Comparison of ENCODE assay signal across 14 cellular contexts in the genomic region with DNA sequence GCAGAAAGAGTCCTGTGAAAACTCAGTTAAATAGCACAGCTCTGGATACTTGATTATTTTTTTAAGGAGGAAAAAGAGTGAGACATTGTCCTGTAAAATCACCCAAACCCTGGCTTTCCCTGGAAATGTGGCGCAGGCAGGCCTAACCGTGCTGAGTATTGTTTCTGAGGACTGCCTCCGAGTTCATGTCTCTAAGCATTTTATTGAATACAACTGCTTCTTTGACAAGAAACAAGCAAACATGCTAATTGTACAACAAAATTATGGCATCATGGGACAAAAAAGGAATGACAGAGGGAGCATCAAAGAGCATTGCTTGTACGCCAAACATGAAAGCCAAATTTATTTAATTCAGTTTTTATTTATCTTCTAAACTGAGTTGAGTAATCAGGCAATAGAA.
DNase-seq lines count a peak whose midpoint lies in the region; ATAC-seq and TF ChIP-seq lines count a peak whose summit lies in the region.
"Had no signal": no experiment of that assay in that cellular context is flagged by ENCODE, and none has a peak within 500 bp of the region (broad histone marks: within the 10 kb centered on the region; RNA-seq: fewer than 3 reads in every experiment).

No MANE protein-coding gene starts in this region.

- ATAC-seq in GM21360 (IDR thresholded peaks at IDR 0.05; ENCODE audit: unreplicated experiment) = no peak
- ATAC-seq: A549; CD8-positive, alpha-beta T cell; GM23338 had no signal

- CTCF ChIA-PET in HEK293T (lab: Yijun Ruan, JAX) = no interaction called here

- POLR2A ChIA-PET in HEK293T (lab: Yijun Ruan, JAX) = no interaction called here

- H3K27ac ChIP-seq in cingulate gyrus (ENCODE audit: low read depth, low read length) = peak overlapping the region; percentile 32
- H3K27ac ChIP-seq: A549 had no signal

- DNase-seq in globus pallidus (ENCODE audit: low spot score) (peak; percentile 89), pons (ENCODE audit: low spot score) (peak; percentile 90), HEK293T (ENCODE audit: extremely low spot score) (no peak), kidney glomerular epithelial cell (lab: John Stamatoyannopoulos, UW) (no peak), T-helper 2 cell (no peak)
- DNase-seq: Caco-2; CD8-positive, alpha-beta T cell; DND-41; GF-D8; H9 had no signal

TF ChIP-seq in HEK293T, 16 proteins besides CTCF, POLR2A, EP300 and RAD21:
- TF ChIP-seq ARNT (IDR thresholded peaks at IDR 0.05) (no peak), FOXK2 (IDR thresholded peaks at IDR 0.05) (no peak), SUZ12 (IDR thresholded peaks at IDR 0.05) (no peak), ZNF384 (IDR thresholded peaks at IDR 0.05) (no peak), BHLHE40 (IDR thresholded peaks at IDR 0.05; ENCODE audit: borderline replicate concordance) (no peak), TARDBP (IDR thresholded peaks at IDR 0.05) (no peak), HDGF (IDR thresholded peaks at IDR 0.05; ENCODE audit: borderline replicate concordance) (no peak), L3MBTL2 (conservative IDR thresholded peaks at IDR 0.05) (no peak), ELF4 (IDR thresholded peaks at IDR 0.05) (no peak), LEF1 (IDR thresholded peaks at IDR 0.05; ENCODE audit: borderline replicate concordance) (no peak), SP1 (IDR thresholded peaks at IDR 0.05) (no peak)
- TF ChIP-seq, protein P1, sequence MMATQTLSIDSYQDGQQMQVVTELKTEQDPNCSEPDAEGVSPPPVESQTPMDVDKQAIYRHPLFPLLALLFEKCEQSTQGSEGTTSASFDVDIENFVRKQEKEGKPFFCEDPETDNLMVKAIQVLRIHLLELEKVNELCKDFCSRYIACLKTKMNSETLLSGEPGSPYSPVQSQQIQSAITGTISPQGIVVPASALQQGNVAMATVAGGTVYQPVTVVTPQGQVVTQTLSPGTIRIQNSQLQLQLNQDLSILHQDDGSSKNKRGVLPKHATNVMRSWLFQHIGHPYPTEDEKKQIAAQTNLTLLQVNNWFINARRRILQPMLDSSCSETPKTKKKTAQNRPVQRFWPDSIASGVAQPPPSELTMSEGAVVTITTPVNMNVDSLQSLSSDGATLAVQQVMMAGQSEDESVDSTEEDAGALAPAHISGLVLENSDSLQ (IDR thresholded peaks at IDR 0.05) = no peak
TF ChIP-seq in HEK293T: peak in this region for 0.

Comparison
In these comparisons a context has a peak if more than half of its experiments do, and no peak if none do; other contexts are left out.
1. DNase-seq: peak in globus pallidus (single experiment) and pons (single experiment); none in HEK293T (single experiment), kidney glomerular epithelial cell (single experiment) and T-helper 2 cell (0 of 5).